In the genomic region with DNA sequence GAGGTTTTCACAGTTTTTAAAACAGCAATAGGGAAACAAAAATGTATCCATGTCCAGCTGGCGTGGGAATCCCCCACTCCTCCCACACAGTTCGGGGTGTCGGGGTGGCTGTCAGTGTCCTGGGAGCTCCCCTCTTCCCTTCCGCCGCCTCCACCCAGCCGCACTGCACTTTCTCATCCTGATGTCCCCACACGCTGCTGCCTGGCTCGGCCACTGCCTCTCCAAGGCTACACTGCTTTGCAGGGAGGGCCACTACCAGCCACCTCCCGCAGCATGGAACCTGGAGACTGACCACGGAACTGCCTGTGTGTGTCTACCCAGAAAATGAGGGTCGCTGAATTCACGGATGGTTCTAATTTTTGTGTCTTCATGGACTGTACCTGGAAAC, we compare ENCODE assay signal across 18 cellular contexts.
A peak's percentile ranks its signal among the peaks of the same experiment; 100 is the strongest.
DNase-seq lines count a peak whose midpoint lies in the region; ATAC-seq and TF ChIP-seq lines count a peak whose summit lies in the region.
"Had no signal": no experiment of that assay in that cellular context is flagged by ENCODE, and none has a peak within 500 bp of the region (broad histone marks: within the 10 kb centered on the region; RNA-seq: fewer than 3 reads in every experiment).

No MANE protein-coding gene starts in this region.

- H3K4me3 Mint-ChIP-seq in chondrocyte (ENCODE audit: unreplicated experiment), result no peak overlapping the region
- H3K4me3 Mint-ChIP-seq in osteocyte (ENCODE audit: unreplicated experiment), result no peak overlapping the region
- no peak overlapping the region for H3K4me3 Mint-ChIP-seq in Caco-2 (ENCODE audit: unreplicated experiment)
- H3K4me3 Mint-ChIP-seq: B cell; CD4-positive, alpha-beta memory T cell; IgD-negative memory B cell had no signal

- H3K4me3 ChIP-seq in suprapubic skin (peak overlapping the region; percentile 13), Caco-2 (ENCODE audit: low read depth, low read length) (no peak overlapping the region)
- H3K4me3 ChIP-seq: PC-9 had no signal

- H3K4me1 Mint-ChIP-seq in chondrocyte (ENCODE audit: low read depth), result no peaks in the 10 kb centered on the region
- no peaks in the 10 kb centered on the region for H3K4me1 Mint-ChIP-seq in osteocyte (ENCODE audit: unreplicated experiment)
- H3K4me1 Mint-ChIP-seq in Caco-2 (ENCODE audit: low read depth, unreplicated experiment), result no peaks in the 10 kb centered on the region
- H3K4me1 Mint-ChIP-seq: B cell, IgD-negative memory B cell had no signal

- H3K27ac Mint-ChIP-seq in chondrocyte (ENCODE audit: unreplicated experiment), result no peak overlapping the region
- H3K27ac Mint-ChIP-seq in osteocyte (ENCODE audit: unreplicated experiment), result no peak overlapping the region
- no peak overlapping the region for H3K27ac Mint-ChIP-seq in Caco-2 (ENCODE audit: unreplicated experiment)
- H3K27ac Mint-ChIP-seq: B cell; CD4-positive, alpha-beta memory T cell; IgD-negative memory B cell had no signal

- WGBS in suprapubic skin, result 57% methylated on average over 9 of the region's 12 CpGs

- no peak for TF ChIP-seq POLR2A in suprapubic skin (IDR thresholded peaks at IDR 0.05)

- BruUV-seq in Caco-2 (replicated peaks; lab: Mats Ljungman, UMichigan), result no TSS peak

- H3K36me3 Mint-ChIP-seq in chondrocyte (ENCODE audit: low read depth) (peaks cover 8% of the 10 kb centered on the region), osteocyte (ENCODE audit: unreplicated experiment) (no peaks in the 10 kb centered on the region), Caco-2 (ENCODE audit: insufficient read depth, unreplicated experiment) (no peaks in the 10 kb centered on the region)
- H3K36me3 Mint-ChIP-seq: IgD-negative memory B cell had no signal

- H3K9me3 ChIP-seq in suprapubic skin, result no peaks in the 10 kb centered on the region
- H3K9me3 ChIP-seq in Caco-2, result no peaks in the 10 kb centered on the region

- CTCF ChIA-PET in Caco-2 (lab: Charles Lee), result no interaction called here

- no peak for TF ChIP-seq CTCF in chondrocyte (IDR thresholded peaks at IDR 0.05)
- no peak for TF ChIP-seq CTCF in osteocyte (IDR thresholded peaks at IDR 0.05)
- TF ChIP-seq CTCF in suprapubic skin (IDR thresholded peaks at IDR 0.05), result no peak
- no peak for TF ChIP-seq CTCF in Caco-2 (IDR thresholded peaks at IDR 0.05; ENCODE audit: insufficient read depth in 1 of 2, low read depth in 1 of 2, low read length in 1 of 2, severe bottlenecking in 1 of 2, unreplicated experiment in 1 of 2)

- no peak for TF ChIP-seq EP300 in suprapubic skin (IDR thresholded peaks at IDR 0.05)

- POLR2A ChIA-PET in Caco-2 (lab: Charles Lee), result no interaction called here

- DNase-seq in chondrocyte (ENCODE audit: low spot score) (peak; percentile 71), islet precursor cell (peak; percentile 49), osteocyte (ENCODE audit: extremely low spot score, unreplicated experiment) (peak; percentile 82), suprapubic skin (ENCODE audit: low spot score in 2 of 2) (peak in 1 of 2 donors; percentile 80), Caco-2 (no peak)
- DNase-seq in effector CD4-positive, alpha-beta T cell, result no peak
- DNase-seq in activated CD4-positive, CD25-positive, alpha-beta regulatory T cell treated with anti-CD3 and anti-CD28 coated beads, Interleukin-2, amount 50 U/mL, for 72 hours, result no peak
- DNase-seq: CD4-positive, alpha-beta memory T cell; DMS79 treated with DMSO at 0.1 percent for 48 hours; MV-4-11; NCI-H1417 treated with DMSO at 0.1 percent for 48 hours; NCI-H2081; NCI-H524 treated with DMSO at 0.1 percent for 48 hours; PC-9 had no signal

- H3K27me3 ChIP-seq in suprapubic skin, result no peaks in the 10 kb centered on the region
- H3K27me3 ChIP-seq in Caco-2 (replicated peaks; ENCODE audit: control insufficient read depth, insufficient read depth, low read length), result no peaks in the 10 kb centered on the region

- peaks cover 25% of the 10 kb centered on the region for H3K27me3 Mint-ChIP-seq in chondrocyte (ENCODE audit: low read depth)
- peaks cover 42% of the 10 kb centered on the region for H3K27me3 Mint-ChIP-seq in osteocyte (ENCODE audit: unreplicated experiment)
- peaks cover 17% of the 10 kb centered on the region for H3K27me3 Mint-ChIP-seq in Caco-2 (ENCODE audit: insufficient read depth, unreplicated experiment)
- H3K27me3 Mint-ChIP-seq: B cell, IgD-negative memory B cell had no signal

- no peak for ATAC-seq in GM18502 (IDR thresholded peaks at IDR 0.05; ENCODE audit: poor library complexity, unreplicated experiment)
- ATAC-seq: HCT116 had no signal

- peaks cover 5% of the 10 kb centered on the region for H3K9me3 Mint-ChIP-seq in chondrocyte (ENCODE audit: low read depth)
- H3K9me3 Mint-ChIP-seq in osteocyte (ENCODE audit: unreplicated experiment), result peaks cover 4% of the 10 kb centered on the region
- H3K9me3 Mint-ChIP-seq in Caco-2 (ENCODE audit: unreplicated experiment), result peaks cover 31% of the 10 kb centered on the region

- intact Hi-C loops in Caco-2 (cut with micrococcal nuclease; ENCODE audit: unreplicated experiment), result no loop called here

- H3K4me1 ChIP-seq in suprapubic skin (peaks cover 13% of the 10 kb centered on the region), Caco-2 (no peaks in the 10 kb centered on the region)

- peak overlapping the region; percentile 64 for H3K27ac ChIP-seq in suprapubic skin
- H3K27ac ChIP-seq: PC-9 had no signal

- H3K36me3 ChIP-seq in suprapubic skin, result no peaks in the 10 kb centered on the region
- no peaks in the 10 kb centered on the region for H3K36me3 ChIP-seq in Caco-2 (ENCODE audit: control insufficient read depth, insufficient read depth, low read length)

Comparison
In these comparisons a context has a peak if more than half of its experiments do, and no peak if none do; other contexts are left out.
1. DNase-seq: peak in chondrocyte (single experiment), islet precursor cell (single experiment) and osteocyte (single experiment); none in effector CD4-positive, alpha-beta T cell (single experiment), activated CD4-positive, CD25-positive, alpha-beta regulatory T cell treated with anti-CD3 and anti-CD28 coated beads, Interleukin-2, amount 50 U/mL, for 72 hours (single experiment) and Caco-2 (0 of 2).